24 cellular contexts compared by ENCODE assay signal in genomic region chr7:138546064-138546619, GRCh38.
"Had no signal": no experiment of that assay in that cellular context is flagged by ENCODE, and none has a peak within 500 bp of the region (broad histone marks: within the 10 kb centered on the region; RNA-seq: fewer than 3 reads in every experiment).

No MANE protein-coding gene starts in this region.

- H3K27me3 Mint-ChIP-seq: effector memory CD8-positive, alpha-beta T cell; naive B cell; progenitor cell of endocrine pancreas; stimulated activated memory B cell treated with anti-CD40 and anti-IgM and Interleukin-4, amounts not matched to agents 10 μg/mL and 1 μg/mL and 100 μg/mL, for 72 hours; stimulated activated naive CD8-positive, alpha-beta T cell treated with anti-CD3 and anti-CD28 coated beads, Interleukin-15, Interleukin-2, amounts not matched to agents 100 ng/mL and 50 ng/mL, for 24 hours had no signal

- H3K4me1 ChIP-seq: left lung, pancreas, spleen, tibial nerve, upper lobe of right lung, vagina had no signal

- H3K4me3 ChIP-seq: heart right ventricle, left lung, lung, pancreas, spleen, tibial nerve, upper lobe of right lung, vagina had no signal

- H3K27me3 ChIP-seq: heart right ventricle, left lung, pancreas, spleen, tibial nerve, upper lobe of right lung, vagina had no signal

- H3K4me1 Mint-ChIP-seq: nephron; stimulated activated memory B cell treated with anti-CD40 and anti-IgM and Interleukin-4, amounts not matched to agents 10 μg/mL and 1 μg/mL and 100 μg/mL, for 72 hours had no signal

- DNase-seq: cortex of kidney; effector memory CD8-positive, alpha-beta T cell; erythroblast; heart right ventricle; hypothalamus; islet precursor cell; left lung; mesendoderm; naive B cell; occipital lobe; pancreas; spleen; stimulated activated CD4-positive, alpha-beta T cell treated with anti-CD3 and anti-CD28 coated beads, Interleukin-15, amount 100 ng/mL, for 24 hours; stimulated activated CD4-positive, alpha-beta T cell treated with anti-CD3 and anti-CD28 coated beads, Interleukin-1b, Interleukin-23, amount 100 ng/mL, for 48 hours; stimulated activated CD4-positive, alpha-beta T cell treated with anti-CD3 and anti-CD28 coated beads, Interleukin-4, amount 100 ng/mL, for 24 hours; upper lobe of right lung had no signal

- H3K27ac Mint-ChIP-seq: effector memory CD8-positive, alpha-beta T cell; nephron; progenitor cell of endocrine pancreas; stimulated activated memory B cell treated with anti-CD40 and anti-IgM and Interleukin-4, amounts not matched to agents 10 μg/mL and 1 μg/mL and 100 μg/mL, for 72 hours; stimulated activated naive CD8-positive, alpha-beta T cell treated with anti-CD3 and anti-CD28 coated beads, Interleukin-15, Interleukin-2, amounts not matched to agents 100 ng/mL and 50 ng/mL, for 24 hours had no signal

- H3K9me3 ChIP-seq: heart right ventricle, left lung, pancreas, tibial nerve, upper lobe of right lung, vagina had no signal

- H3K4me3 Mint-ChIP-seq: effector memory CD8-positive, alpha-beta T cell; nephron; stimulated activated memory B cell treated with anti-CD40 and anti-IgM and Interleukin-4, amounts not matched to agents 10 μg/mL and 1 μg/mL and 100 μg/mL, for 72 hours; stimulated activated naive CD8-positive, alpha-beta T cell treated with anti-CD3 and anti-CD28 coated beads, Interleukin-15, Interleukin-2, amounts not matched to agents 100 ng/mL and 50 ng/mL, for 24 hours had no signal

- ATAC-seq: effector memory CD8-positive, alpha-beta T cell; heart right ventricle; left lung; pancreas; sciatic nerve; stimulated activated memory B cell treated with anti-CD40 and anti-IgM and Interleukin-4, amounts not matched to agents 10 μg/mL and 1 μg/mL and 100 μg/mL, for 72 hours; upper lobe of right lung had no signal

- H3K27ac ChIP-seq: heart right ventricle, left lung, pancreas, spleen, tibial nerve, upper lobe of right lung, vagina had no signal
